25 cellular contexts compared by ENCODE assay signal in genomic region chr7:99235925-99236324, GRCh38. TPM values are rescaled to one million over a fixed set of nuclear protein-coding genes. Genes with fewer than 3 reads are reported as not detected.
"Had no signal": no experiment of that assay in that cellular context is flagged by ENCODE, and none has a peak within 500 bp of the region (broad histone marks: within the 10 kb centered on the region; RNA-seq: fewer than 3 reads in every experiment).

No MANE protein-coding gene starts in this region.

- H3K4me3 ChIP-seq: esophagus muscularis mucosa, hepatocyte, left ventricle myocardium inferior, lower lobe of right lung, psoas muscle, right lobe of liver, tibial nerve, upper lobe of right lung, vagina had no signal

- DNase-seq: cortex of kidney; effector memory CD4-positive, alpha-beta T cell; foreskin fibroblast; kidney; left cardiac atrium; left ventricle myocardium inferior; lower lobe of right lung; midbrain; naive B cell; nephron progenitor cell; psoas muscle; retina; right lobe of liver; stimulated activated CD4-positive, alpha-beta T cell treated with anti-CD3 and anti-CD28 coated beads, Interleukin-4, amount 100 ng/mL, for 1 hour; stimulated activated CD8-positive, alpha-beta memory T cell treated with anti-CD3 and anti-CD28 coated beads, Interleukin-4, amount 100 ng/mL, for 48 hours; stimulated activated naive CD8-positive, alpha-beta T cell treated with anti-CD3 and anti-CD28 coated beads, Interleukin-15, Interleukin-2, amounts not matched to agents 100 U/mL and 50 U/mL, for 24 hours; upper lobe of right lung had no signal

- H3K4me2 ChIP-seq: hepatocyte had no signal

- H3K27me3 ChIP-seq: hepatocyte, right lobe of liver, tibial nerve, upper lobe of right lung, vagina had no signal

- H2AFZ ChIP-seq: hepatocyte had no signal

- H3K9me3 ChIP-seq: right lobe of liver, upper lobe of right lung, vagina had no signal

- FAIRE-seq: endometrium, kidney had no signal

- ATAC-seq: left cardiac atrium; lower lobe of right lung; psoas muscle; right lobe of liver; stimulated activated effector memory CD8-positive, alpha-beta T cell treated with anti-CD3 and anti-CD28 coated beads, Interleukin-12 subunit alpha, Interleukin-12 subunit beta, amount 100 ng/mL, for 72 hours; stimulated activated naive CD8-positive, alpha-beta T cell treated with anti-CD3 and anti-CD28 coated beads, Interleukin-15, Interleukin-2, amounts not matched to agents 100 U/mL and 50 U/mL, for 24 hours; upper lobe of right lung had no signal

- H3K4me1 ChIP-seq: esophagus muscularis mucosa, left ventricle myocardium inferior, lower lobe of right lung, psoas muscle, right lobe of liver, tibial nerve, upper lobe of right lung, vagina had no signal

- H3K36me3 ChIP-seq: esophagus muscularis mucosa, left ventricle myocardium inferior, lower lobe of right lung, right lobe of liver, tibial nerve, upper lobe of right lung, vagina had no signal

- H3K27ac ChIP-seq: esophagus muscularis mucosa, hepatocyte, left ventricle myocardium inferior, lower lobe of right lung, psoas muscle, right lobe of liver, tibial nerve, upper lobe of right lung, vagina had no signal

- H3K79me2 ChIP-seq: hepatocyte had no signal

RNA-seq across cellular contexts. Expression of gene KPNA7, which starts 28.0 kb away (rescaled TPM):
- total RNA-seq: esophagus muscularis mucosa, kidney, left cardiac atrium, left ventricle myocardium inferior, osteoblast, psoas muscle, temporal lobe, vagina had no signal
- polyA plus RNA-seq: psoas muscle had no signal

RNA-seq across cellular contexts. Expression of gene MYH16, which starts 36.7 kb away (rescaled TPM):
- total RNA-seq: esophagus muscularis mucosa, kidney, left cardiac atrium, left ventricle myocardium inferior, lower lobe of right lung, osteoblast, psoas muscle, right lobe of liver, temporal lobe, tibial nerve, upper lobe of right lung, vagina had no signal
- polyA plus RNA-seq: hepatocyte, psoas muscle had no signal
